Comparison of ENCODE assay signal across 17 cellular contexts in genomic region chr15:43930079-43930478, GRCh38.
DNase-seq lines count a peak whose midpoint lies in the region; ATAC-seq and TF ChIP-seq lines count a peak whose summit lies in the region.
"Had no signal": no experiment of that assay in that cellular context is flagged by ENCODE, and none has a peak within 500 bp of the region (broad histone marks: within the 10 kb centered on the region; RNA-seq: fewer than 3 reads in every experiment).

No MANE protein-coding gene starts in this region.

- intact Hi-C loops in psoas muscle (cut with DNase I): no loop called here

- no peaks in the 10 kb centered on the region for H3K36me3 ChIP-seq in iPS-20b (ENCODE audit: insufficient read depth, low read depth, low read length)
- H3K36me3 ChIP-seq in psoas muscle (ENCODE audit: insufficient read depth in 1 of 2, low read depth in 1 of 2): no peaks in the 10 kb centered on the region
- H3K36me3 ChIP-seq: ovary had no signal

- no peak overlapping the region for H3K9ac ChIP-seq in iPS-20b (ENCODE audit: low read depth, low read length)

- H3K9me3 ChIP-seq in iPS-20b (ENCODE audit: insufficient read depth, low read depth, low read length) (no peaks in the 10 kb centered on the region), psoas muscle (no peaks in the 10 kb centered on the region)
- H3K9me3 ChIP-seq: ovary had no signal

- no peaks in the 10 kb centered on the region for H3K9me3 Mint-ChIP-seq in WTC11
- H3K9me3 Mint-ChIP-seq: CD4-positive, alpha-beta T cell; T-cell had no signal

- H3K4me1 Mint-ChIP-seq in WTC11: peaks cover 85% of the 10 kb centered on the region
- H3K4me1 Mint-ChIP-seq: T-cell had no signal

- H3K4me3 Mint-ChIP-seq in WTC11: no peak overlapping the region
- H3K4me3 Mint-ChIP-seq: CD4-positive, alpha-beta T cell; T-cell had no signal

- no peaks in the 10 kb centered on the region for H3K36me3 Mint-ChIP-seq in WTC11
- H3K36me3 Mint-ChIP-seq: T-cell had no signal

- POLR2A ChIA-PET in HEK293T (lab: Yijun Ruan, JAX): interaction anchor here (1.2 kb wide), 1 partner anchor 607 kb away, joined by 4 read pairs; the partner anchor contains the start of gene EIF3J
- POLR2A ChIA-PET in WTC11 (lab: Charles Lee): interaction anchor here (0.8 kb wide), 1 partner anchor 733 kb away, joined by 3 read pairs; no protein-coding TSS in a partner anchor

- TF ChIP-seq CTCF in C4-2B (conservative IDR thresholded peaks at IDR 0.05): no peak
- no peak for TF ChIP-seq CTCF in WTC11 (IDR thresholded peaks at IDR 0.05)
- no peak for TF ChIP-seq CTCF in psoas muscle (IDR thresholded peaks at IDR 0.05)

- H3K27ac ChIP-seq in C4-2B (peak overlapping the region; percentile 59), iPS-20b (ENCODE audit: low read length) (no peak overlapping the region), psoas muscle (no peak overlapping the region)
- H3K27ac ChIP-seq: ovary had no signal

- peak; percentile 21 for DNase-seq in HEK293T (ENCODE audit: extremely low spot score)
- peak; percentile 41 for DNase-seq in WTC11 (ENCODE audit: low spot score)
- no peak for DNase-seq in nucleus accumbens (lab: John Stamatoyannopoulos, UW)
- no peak for DNase-seq in psoas muscle
- DNase-seq: activated CD4-positive, alpha-beta T cell treated with anti-CD3 and anti-CD28 coated beads, Interleukin-2, amount 50 U/mL, for 48 hours; activated gamma-delta T cell; CD4-positive, alpha-beta T cell; dermis blood vessel endothelial cell; ovary; stimulated activated CD4-positive, alpha-beta T cell treated with anti-CD3 and anti-CD28 coated beads, Interleukin-2, amount 100 ng/mL, for 48 hours; stimulated activated naive CD4-positive, alpha-beta T cell treated with Interleukin-2 at 50 U/mL for 16 hours; T-cell had no signal

- 13 to 36% (median 28%) methylated on average over 2 of the region's 2 CpGs for WGBS in psoas muscle, 3 donors

- 0 out of 2 replicates have a peak overlapping the region, but pooled peaks have one; percentile 28 for H3K4me3 ChIP-seq in iPS-20b (ENCODE audit: low read length)
- H3K4me3 ChIP-seq in psoas muscle: no peak overlapping the region
- H3K4me3 ChIP-seq: lung, ovary had no signal

- H3K27me3 ChIP-seq in iPS-20b (ENCODE audit: insufficient read depth, low read length) (no peaks in the 10 kb centered on the region), psoas muscle (ENCODE audit: insufficient read depth in 3 of 3, low read length in 2 of 3) (no peaks in the 10 kb centered on the region)
- H3K27me3 ChIP-seq: ovary had no signal

- peak overlapping the region; percentile 54 for H3K27ac Mint-ChIP-seq in WTC11
- H3K27ac Mint-ChIP-seq: CD4-positive, alpha-beta T cell; T-cell had no signal

- CTCF ChIA-PET in HEK293T (lab: Yijun Ruan, JAX) (interaction anchor here (1.4 kb wide), 1 partner anchor 9 kb away, joined by 4 read pairs; no protein-coding TSS in a partner anchor), WTC11 (lab: Charles Lee) (interaction anchor here (0.8 to 5.4 kb wide), 8 partner anchors 9 to 313 kb away, joined by 3 to 84 read pairs (median 6); no protein-coding TSS in a partner anchor)

- ATAC-seq in WTC11 (peak; percentile 6), GM18907 (IDR thresholded peaks at IDR 0.05; ENCODE audit: unreplicated experiment) (no peak), GM18909 (IDR thresholded peaks at IDR 0.05; ENCODE audit: poor library complexity, unreplicated experiment) (no peak), psoas muscle (no peak)
- ATAC-seq: T-cell had no signal

- no peaks in the 10 kb centered on the region for H3K27me3 Mint-ChIP-seq in WTC11 (ENCODE audit: low read depth)

- H3K4me1 ChIP-seq in iPS-20b (ENCODE audit: insufficient read depth, low read length) (peaks cover 54% of the 10 kb centered on the region), psoas muscle (no peaks in the 10 kb centered on the region)

TF ChIP-seq in HEK293T, 16 proteins besides CTCF, POLR2A, EP300 and RAD21:
- TF ChIP-seq ZNF384 (IDR thresholded peaks at IDR 0.05): no peak
- no peak for TF ChIP-seq PKNOX1 (IDR thresholded peaks at IDR 0.05)
- TF ChIP-seq NFRKB (IDR thresholded peaks at IDR 0.05): no peak
- TF ChIP-seq ARNT (IDR thresholded peaks at IDR 0.05): no peak
- no peak for TF ChIP-seq ELF4 (IDR thresholded peaks at IDR 0.05)
- no peak for TF ChIP-seq BHLHE40 (IDR thresholded peaks at IDR 0.05; ENCODE audit: borderline replicate concordance)
- no peak for TF ChIP-seq TARDBP (IDR thresholded peaks at IDR 0.05)
- TF ChIP-seq LEF1 (IDR thresholded peaks at IDR 0.05; ENCODE audit: borderline replicate concordance): no peak
- no peak for TF ChIP-seq FOXA1 (IDR thresholded peaks at IDR 0.05)
- TF ChIP-seq FOXK2 (IDR thresholded peaks at IDR 0.05): no peak
- no peak for TF ChIP-seq SP1 (IDR thresholded peaks at IDR 0.05)
- no peak for TF ChIP-seq FOXM1 (IDR thresholded peaks at IDR 0.05; ENCODE audit: borderline replicate concordance)
- no peak for TF ChIP-seq L3MBTL2 (conservative IDR thresholded peaks at IDR 0.05)
- no peak for TF ChIP-seq CTBP1 (IDR thresholded peaks at IDR 0.05; ENCODE audit: borderline replicate concordance)
- TF ChIP-seq SUZ12 (IDR thresholded peaks at IDR 0.05): no peak
- no peak for TF ChIP-seq HDGF (IDR thresholded peaks at IDR 0.05; ENCODE audit: borderline replicate concordance)

TF ChIP-seq in WTC11, 78 proteins besides CTCF, POLR2A, EP300 and RAD21:
- TF ChIP-seq ELF4 (CRISPR knock-in tag; IDR thresholded peaks at IDR 0.05; ENCODE audit: low read depth) (no peak), ZBTB43 (CRISPR knock-in tag; IDR thresholded peaks at IDR 0.05) (no peak), NFYB (CRISPR knock-in tag; conservative IDR thresholded peaks at IDR 0.05; ENCODE audit: low read depth) (no peak), MAX (CRISPR knock-in tag; IDR thresholded peaks at IDR 0.05) (no peak), GRHL2 (CRISPR knock-in tag; IDR thresholded peaks at IDR 0.05; ENCODE audit: insufficient replicate concordance, severe bottlenecking) (no peak), SOX15 (CRISPR knock-in tag; IDR thresholded peaks at IDR 0.05) (no peak), ARID4B (CRISPR knock-in tag; IDR thresholded peaks at IDR 0.05; ENCODE audit: borderline replicate concordance) (no peak), FOXK1 (CRISPR knock-in tag; IDR thresholded peaks at IDR 0.05) (no peak), SP1 (CRISPR knock-in tag; conservative IDR thresholded peaks at IDR 0.05) (no peak), NFATC4 (CRISPR knock-in tag; IDR thresholded peaks at IDR 0.05) (no peak), FOXP1 (CRISPR knock-in tag; IDR thresholded peaks at IDR 0.05; ENCODE audit: borderline replicate concordance) (no peak)
TF ChIP-seq in WTC11: peak in this region for 0.

Comparison
In these comparisons a context has a peak if more than half of its experiments do, and no peak if none do; other contexts are left out.
1. DNase-seq: peak in HEK293T (single experiment) and WTC11 (single experiment); none in nucleus accumbens (0 of 56) and psoas muscle (0 of 2).